ENCODE assay signal across 16 cellular contexts in genomic region chrX:124497386-124497785, GRCh38.
"Had no signal": no experiment of that assay in that cellular context is flagged by ENCODE, and none has a peak within 500 bp of the region (broad histone marks: within the 10 kb centered on the region; RNA-seq: fewer than 3 reads in every experiment).

No MANE protein-coding gene starts in this region.

- DNase-seq: activated CD4-positive, alpha-beta memory T cell treated with anti-CD3 and anti-CD28 coated beads for 36 hours; activated CD4-positive, alpha-beta T cell treated with anti-CD3 and anti-CD28 coated beads for 1 hour; activated gamma-delta T cell treated with Interleukin-2 at 50 U/mL for 16 hours; activated T-cell treated with anti-CD3 and anti-CD28 coated beads, Interleukin-2, amount 50 U/mL, for 48 hours; dorsolateral prefrontal cortex; endodermal cell; erythroblast; hippocampal formation; kidney; mesendoderm; natural killer cell; stimulated activated naive B cell treated with anti-CD40 and anti-IgM and Interleukin-4, amounts not matched to agents 10 μg/mL and 1 μg/mL and 100 μg/mL, for 72 hours; T-helper 9 cell; transverse colon had no signal

- H3K27ac Mint-ChIP-seq: activated CD4-positive, alpha-beta memory T cell treated with anti-CD3 and anti-CD28 coated beads for 36 hours; endodermal cell; natural killer cell; stimulated activated naive B cell treated with anti-CD40 and anti-IgM and Interleukin-4, amounts not matched to agents 10 μg/mL and 1 μg/mL and 100 μg/mL, for 72 hours had no signal

- H3K4me3 Mint-ChIP-seq: activated CD4-positive, alpha-beta memory T cell treated with anti-CD3 and anti-CD28 coated beads for 36 hours; endodermal cell; natural killer cell; stimulated activated naive B cell treated with anti-CD40 and anti-IgM and Interleukin-4, amounts not matched to agents 10 μg/mL and 1 μg/mL and 100 μg/mL, for 72 hours had no signal

- FAIRE-seq: kidney had no signal

- H3K27me3 Mint-ChIP-seq: activated CD4-positive, alpha-beta memory T cell treated with anti-CD3 and anti-CD28 coated beads for 36 hours; stimulated activated naive B cell treated with anti-CD40 and anti-IgM and Interleukin-4, amounts not matched to agents 10 μg/mL and 1 μg/mL and 100 μg/mL, for 72 hours had no signal

- H3K4me3 ChIP-seq: ascending aorta, cardiac muscle cell, dorsolateral prefrontal cortex, transverse colon had no signal

- ATAC-seq: natural killer cell; stimulated activated naive B cell treated with anti-CD40 and anti-IgM and Interleukin-4, amounts not matched to agents 10 μg/mL and 1 μg/mL and 100 μg/mL, for 72 hours had no signal

- H3K36me3 Mint-ChIP-seq: activated CD4-positive, alpha-beta memory T cell treated with anti-CD3 and anti-CD28 coated beads for 36 hours; natural killer cell; stimulated activated naive B cell treated with anti-CD40 and anti-IgM and Interleukin-4, amounts not matched to agents 10 μg/mL and 1 μg/mL and 100 μg/mL, for 72 hours had no signal

- H3K9me3 Mint-ChIP-seq: natural killer cell; stimulated activated naive B cell treated with anti-CD40 and anti-IgM and Interleukin-4, amounts not matched to agents 10 μg/mL and 1 μg/mL and 100 μg/mL, for 72 hours had no signal

- H3K4me1 Mint-ChIP-seq: natural killer cell; stimulated activated naive B cell treated with anti-CD40 and anti-IgM and Interleukin-4, amounts not matched to agents 10 μg/mL and 1 μg/mL and 100 μg/mL, for 72 hours had no signal
